ENCODE assay signal across 18 cellular contexts in genomic region chr1:153387001-153387400, GRCh38. TPM values are rescaled to one million over a fixed set of nuclear protein-coding genes. Genes with fewer than 3 reads are reported as not detected.
DNase-seq lines count a peak whose midpoint lies in the region; ATAC-seq and TF ChIP-seq lines count a peak whose summit lies in the region.
"Had no signal": no experiment of that assay in that cellular context is flagged by ENCODE, and none has a peak within 500 bp of the region (broad histone marks: within the 10 kb centered on the region; RNA-seq: fewer than 3 reads in every experiment).

No MANE protein-coding gene starts in this region.

- no peak for DNase-seq in foreskin keratinocyte
- DNase-seq in osteocyte (ENCODE audit: extremely low spot score, unreplicated experiment) = peak; percentile 48
- DNase-seq in T-helper 1 cell = no peak
- DNase-seq in mesothelial cell of epicardium (ENCODE audit: low spot score in 2 of 2, unreplicated experiment in 2 of 2) = no peak
- no peak for DNase-seq in activated CD4-positive, alpha-beta T cell treated with anti-CD3 and anti-CD28 coated beads for 1 hour
- DNase-seq: Calu3, DMS53, H7, IMR-90, Karpas-422, NCI-H1105, NCI-H2107, NCI-H2227 treated with DMSO at 0.1 percent for 48 hours, PC-9 had no signal

- H3K4me2 ChIP-seq in BLaER1 treated with 17β-estradiol and CSF1 and Interleukin-3, amounts not matched to agents 10 nM and 100 nM = peak overlapping the region; percentile 36 to 95 (median 84)
- H3K4me2 ChIP-seq: PC-9 had no signal

- H3K4me3 ChIP-seq in BLaER1 treated with 17β-estradiol and CSF1 and Interleukin-3, amounts not matched to agents 10 nM and 100 nM = no peak overlapping the region
- H3K4me3 ChIP-seq: PC-9 had no signal

- H3K9ac ChIP-seq in BLaER1 treated with 17β-estradiol and CSF1 and Interleukin-3, amounts not matched to agents 10 nM and 100 nM = peak overlapping the region in 10 of 11 experiments; percentile 54 to 89 (median 81); a peak in 18 of 22 replicates

- H3K27ac ChIP-seq in BLaER1 treated with 17β-estradiol and CSF1 and Interleukin-3, amounts not matched to agents 10 nM and 100 nM = peak overlapping the region; percentile 63 to 99 (median 98)
- H3K27ac ChIP-seq in foreskin keratinocyte = peak overlapping the region; percentile 78
- H3K27ac ChIP-seq: PC-9 had no signal

- TF ChIP-seq CTCF in foreskin keratinocyte (conservative IDR thresholded peaks at IDR 0.05) = no peak
- TF ChIP-seq CTCF in osteocyte (IDR thresholded peaks at IDR 0.05) = no peak
- TF ChIP-seq CTCF in mesothelial cell of epicardium (IDR thresholded peaks at IDR 0.05; ENCODE audit: unreplicated experiment) = no peak

- no peaks in the 10 kb centered on the region for H3K27me3 ChIP-seq in BLaER1 treated with 17β-estradiol and CSF1 and Interleukin-3, amounts not matched to agents 10 nM and 100 nM
- peaks cover 7% of the 10 kb centered on the region for H3K27me3 ChIP-seq in foreskin keratinocyte

- H3K36me3 ChIP-seq in BLaER1 treated with 17β-estradiol and CSF1 and Interleukin-3, amounts not matched to agents 10 nM and 100 nM = peaks cover 0 to 3% (median 0%) of the 10 kb centered on the region in 11 experiments; a peak in 1 of 22 replicates

- peaks cover 10 to 17% (median 13%) of the 10 kb centered on the region in 11 experiments; a peak in 18 of 22 replicates for H3K9me3 ChIP-seq in BLaER1 treated with 17β-estradiol and CSF1 and Interleukin-3, amounts not matched to agents 10 nM and 100 nM (replicated peaks in 1 of 11)

- no peaks in the 10 kb centered on the region for H3K4me1 Mint-ChIP-seq in activated T-helper 17 cell treated with anti-CD3 and anti-CD28 coated beads, Interleukin-2, amount 50 U/mL, for 72 hours
- H3K4me1 Mint-ChIP-seq in osteocyte (ENCODE audit: unreplicated experiment) (no peaks in the 10 kb centered on the region), mesothelial cell of epicardium (no peaks in the 10 kb centered on the region)

- H3K36me3 Mint-ChIP-seq in activated T-helper 17 cell treated with anti-CD3 and anti-CD28 coated beads, Interleukin-2, amount 50 U/mL, for 72 hours (ENCODE audit: low read depth) = no peaks in the 10 kb centered on the region
- no peaks in the 10 kb centered on the region for H3K36me3 Mint-ChIP-seq in osteocyte (ENCODE audit: unreplicated experiment)
- no peaks in the 10 kb centered on the region for H3K36me3 Mint-ChIP-seq in mesothelial cell of epicardium

- peaks cover 13% of the 10 kb centered on the region for H3K27me3 Mint-ChIP-seq in activated T-helper 17 cell treated with anti-CD3 and anti-CD28 coated beads, Interleukin-2, amount 50 U/mL, for 72 hours
- H3K27me3 Mint-ChIP-seq in osteocyte (ENCODE audit: unreplicated experiment) = peaks cover 2% of the 10 kb centered on the region
- H3K27me3 Mint-ChIP-seq in mesothelial cell of epicardium (ENCODE audit: low read depth) = peaks cover 46% of the 10 kb centered on the region

- no peaks in the 10 kb centered on the region for H4K20me1 ChIP-seq in BLaER1 treated with 17β-estradiol and CSF1 and Interleukin-3, amounts not matched to agents 10 nM and 100 nM

- H3K27ac Mint-ChIP-seq in activated T-helper 17 cell treated with anti-CD3 and anti-CD28 coated beads, Interleukin-2, amount 50 U/mL, for 72 hours = peak overlapping the region; percentile 8
- no peak overlapping the region for H3K27ac Mint-ChIP-seq in osteocyte (ENCODE audit: unreplicated experiment)
- H3K27ac Mint-ChIP-seq in mesothelial cell of epicardium = no peak overlapping the region

- peaks cover 15 to 94% (median 74%) of the 10 kb centered on the region in 10 experiments for H3K4me1 ChIP-seq in BLaER1 treated with 17β-estradiol and CSF1 and Interleukin-3, amounts not matched to agents 10 nM and 100 nM
- H3K4me1 ChIP-seq in foreskin keratinocyte = peaks cover 13% of the 10 kb centered on the region

- no peak for ATAC-seq in activated T-helper 17 cell treated with anti-CD3 and anti-CD28 coated beads, Interleukin-2, amount 50 U/mL, for 72 hours (replicated peaks)
- ATAC-seq in foreskin keratinocyte = no peak

- H3K9me3 Mint-ChIP-seq in activated T-helper 17 cell treated with anti-CD3 and anti-CD28 coated beads, Interleukin-2, amount 50 U/mL, for 72 hours = no peaks in the 10 kb centered on the region
- H3K9me3 Mint-ChIP-seq in osteocyte (ENCODE audit: unreplicated experiment) (peaks cover 12% of the 10 kb centered on the region), mesothelial cell of epicardium (peaks cover 8% of the 10 kb centered on the region)

- H3K4me3 Mint-ChIP-seq in activated T-helper 17 cell treated with anti-CD3 and anti-CD28 coated beads, Interleukin-2, amount 50 U/mL, for 72 hours = no peak overlapping the region
- no peak overlapping the region for H3K4me3 Mint-ChIP-seq in osteocyte (ENCODE audit: unreplicated experiment)
- H3K4me3 Mint-ChIP-seq in mesothelial cell of epicardium = no peak overlapping the region

RNA-seq across cellular contexts. Expression of gene S100A8, which starts 3.9 kb away (rescaled TPM):
- total RNA-seq in activated T-helper 17 cell treated with anti-CD3 and anti-CD28 coated beads, Interleukin-2, amount 50 U/mL, for 72 hours = not detected
- total RNA-seq in foreskin keratinocyte (4.1 and 6.2 TPM in 2 replicates), osteocyte (not detected in 2 replicates), mesothelial cell of epicardium (not detected in 3 replicates)
- polyA plus RNA-seq in foreskin keratinocyte = 5.5 and 6.2 TPM in 2 replicates
- total RNA-seq: A673, Calu3, H7, HT1080, IMR-90, PC-9 had no signal
- polyA plus RNA-seq: IMR-90 had no signal

RNA-seq across cellular contexts. Expression of gene S100A12, which starts 11.6 kb away (rescaled TPM):
- not detected for total RNA-seq in activated T-helper 17 cell treated with anti-CD3 and anti-CD28 coated beads, Interleukin-2, amount 50 U/mL, for 72 hours
- not detected in 2 replicates for total RNA-seq in foreskin keratinocyte
- not detected in 2 replicates for polyA plus RNA-seq in foreskin keratinocyte
- not detected in 2 replicates for total RNA-seq in osteocyte
- not detected in 3 replicates for total RNA-seq in mesothelial cell of epicardium
- total RNA-seq: A673, Calu3, H7, HT1080, IMR-90, PC-9 had no signal
- polyA plus RNA-seq: IMR-90 had no signal

RNA-seq across cellular contexts. Expression of gene S100A7A, which starts 29.3 kb away (rescaled TPM):
- total RNA-seq in activated T-helper 17 cell treated with anti-CD3 and anti-CD28 coated beads, Interleukin-2, amount 50 U/mL, for 72 hours = not detected
- not detected in 2 replicates for total RNA-seq in foreskin keratinocyte
- not detected in 2 replicates for polyA plus RNA-seq in foreskin keratinocyte
- not detected in 2 replicates for total RNA-seq in osteocyte
- total RNA-seq in mesothelial cell of epicardium = not detected in 3 replicates
- total RNA-seq: A673, Calu3, H7, HT1080, IMR-90, PC-9 had no signal
- polyA plus RNA-seq: IMR-90 had no signal

RNA-seq across cellular contexts. Expression of gene S100A9, which starts 29.3 kb away (rescaled TPM):
- under 1 TPM in 1 of 2 donors, not detected in 1; 0.66 TPM for total RNA-seq in activated T-helper 17 cell treated with anti-CD3 and anti-CD28 coated beads, Interleukin-2, amount 50 U/mL, for 72 hours
- 12.1 and 19.1 TPM in 2 replicates for total RNA-seq in foreskin keratinocyte
- 16.0 and 21.7 TPM in 2 replicates for polyA plus RNA-seq in foreskin keratinocyte
- total RNA-seq in osteocyte = not detected in 2 replicates
- total RNA-seq in mesothelial cell of epicardium = 2.0 to 4.2 TPM (median 3.5 TPM) in 3 replicates
- total RNA-seq: A673, H7, HT1080, IMR-90 had no signal
- polyA plus RNA-seq: IMR-90 had no signal

RNA-seq across cellular contexts. Expression of gene PGLYRP4, which starts 38.4 kb away (rescaled TPM):
- total RNA-seq in activated T-helper 17 cell treated with anti-CD3 and anti-CD28 coated beads, Interleukin-2, amount 50 U/mL, for 72 hours = under 1 TPM; 0.22 to 0.26 TPM
- 0.07 and 0.27 TPM in 2 replicates for total RNA-seq in foreskin keratinocyte
- 0.13 and 0.44 TPM in 2 replicates for polyA plus RNA-seq in foreskin keratinocyte
- total RNA-seq in osteocyte = not detected in 2 replicates
- 0.11 TPM in 1 of 3 replicates, not detected in the others for total RNA-seq in mesothelial cell of epicardium
- total RNA-seq: A673, H7, HT1080, IMR-90, PC-9 had no signal
- polyA plus RNA-seq: IMR-90 had no signal
